In the genomic region with DNA sequence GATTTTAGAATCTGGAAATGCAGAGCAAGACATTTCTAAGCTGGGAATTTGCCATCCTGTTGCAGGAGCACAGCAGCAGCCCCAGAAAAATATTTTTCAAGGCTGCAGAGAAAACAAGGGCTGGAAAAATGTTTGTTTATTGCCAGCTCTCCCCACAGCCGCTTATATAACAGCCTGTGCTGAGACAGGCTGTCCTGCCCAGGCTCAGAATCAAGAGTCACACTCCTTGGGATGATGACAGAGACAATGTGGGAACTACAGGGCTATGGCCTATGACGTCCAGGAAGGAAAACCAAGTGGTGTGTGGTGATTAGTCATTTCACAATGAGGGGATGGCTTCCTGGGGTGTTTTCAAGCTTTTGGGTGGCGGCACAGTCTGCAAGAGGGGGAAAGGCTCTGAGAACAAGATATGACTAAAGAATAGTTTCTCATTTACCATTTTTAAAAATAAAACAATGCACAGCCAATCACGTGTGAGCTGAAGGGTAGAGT, we compare ENCODE assay signal across 8 cellular contexts.
DNase-seq lines count a peak whose midpoint lies in the region; ATAC-seq and TF ChIP-seq lines count a peak whose summit lies in the region.

No MANE protein-coding gene starts in this region.

- H3K4me3 ChIP-seq in adipocyte (ENCODE audit: low read length), result peak overlapping the region; percentile 56
- no peak overlapping the region for H3K4me3 ChIP-seq in right atrium auricular region
- H3K4me3 ChIP-seq in skin epidermis, result no peak overlapping the region

- DNase-seq in activated T-cell treated with anti-CD3 and anti-CD28 coated beads for 48 hours (ENCODE audit: low read depth) (peak; percentile 12), adipocyte (ENCODE audit: low read depth) (peak; percentile 91), right atrium auricular region (ENCODE audit: low spot score) (peak; percentile 95), DMS79 (lab: John Stamatoyannopoulos, UW) (no peak), NCI-H526 (lab: John Stamatoyannopoulos, UW) (no peak)
- DNase-seq in activated T-cell treated with anti-CD3 and anti-CD28 coated beads, Interleukin-2, amount 50 U/mL, for 1 hour, result no peak

- H3K4me1 ChIP-seq in adipocyte (ENCODE audit: control insufficient read depth, insufficient read depth, low read length) (peaks cover 37% of the 10 kb centered on the region), right atrium auricular region (peaks cover 0 to 37% of the 10 kb centered on the region in 2 donors)

- H3K27me3 ChIP-seq in adipocyte (replicated peaks; ENCODE audit: control insufficient read depth, insufficient read depth, low read length) (no peaks in the 10 kb centered on the region), right atrium auricular region (no peaks in the 10 kb centered on the region)

- peak overlapping the region; percentile 55 for H3K9ac ChIP-seq in adipocyte (ENCODE audit: low read length)

- no peaks in the 10 kb centered on the region for H3K36me3 ChIP-seq in adipocyte (ENCODE audit: control insufficient read depth, insufficient read depth, low read length, severe bottlenecking)
- no peaks in the 10 kb centered on the region for H3K36me3 ChIP-seq in right atrium auricular region

- H3K9me3 ChIP-seq in adipocyte (ENCODE audit: control insufficient read depth, low read length) (no peaks in the 10 kb centered on the region), right atrium auricular region (no peaks in the 10 kb centered on the region)

- no peak for TF ChIP-seq CTCF in right atrium auricular region (IDR thresholded peaks at IDR 0.05)

- peak overlapping the region; percentile 85 to 89 for H3K27ac ChIP-seq in right atrium auricular region
- H3K27ac ChIP-seq in skin epidermis, result peak overlapping the region in 19 of 21 experiments; percentile 30 to 91 (median 74)

- peak; percentile 83 for ATAC-seq in HG03196 (IDR thresholded peaks at IDR 0.05; ENCODE audit: unreplicated experiment)

Comparison
In these comparisons a context has a peak if more than half of its experiments do, and no peak if none do; other contexts are left out.
1. DNase-seq: peak in activated T-cell treated with anti-CD3 and anti-CD28 coated beads for 48 hours (single experiment), adipocyte (single experiment) and right atrium auricular region (single experiment); none in activated T-cell treated with anti-CD3 and anti-CD28 coated beads, Interleukin-2, amount 50 U/mL, for 1 hour (single experiment), DMS79 (single experiment) and NCI-H526 (0 of 2).